ENCODE assay signal across 2 cellular contexts in the genomic region with DNA sequence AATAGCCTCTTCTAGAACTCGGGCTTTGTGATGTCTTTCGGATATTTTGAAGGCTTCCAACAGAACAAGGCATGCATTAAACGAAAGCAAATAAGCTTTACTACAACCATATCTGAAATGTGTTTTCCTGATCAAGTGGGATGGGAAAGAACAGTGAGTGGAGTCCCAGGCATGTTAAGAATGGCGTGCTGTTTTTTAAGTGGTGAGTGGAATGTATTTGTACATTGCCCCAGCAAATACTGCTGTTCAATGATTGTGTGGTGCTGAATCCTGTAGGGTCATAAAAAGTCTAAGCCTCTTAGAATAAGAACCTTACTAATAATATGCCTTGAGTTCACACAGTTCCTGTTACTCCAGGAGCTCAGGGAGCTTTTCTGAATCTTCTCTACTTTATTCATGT.
TF ChIP-seq lines count a peak whose summit lies in the region.

No MANE protein-coding gene starts in this region.

TF ChIP-seq in Ishikawa, 13 proteins besides CTCF, POLR2A, EP300 and RAD21:
- TF ChIP-seq EGR1 (IDR thresholded peaks at IDR 0.05) (no peak), ZBTB7A (IDR thresholded peaks at IDR 0.05; ENCODE audit: low read depth) (no peak), CREB1 (IDR thresholded peaks at IDR 0.05; ENCODE audit: low read depth) (no peak), YY1 (IDR thresholded peaks at IDR 0.05; ENCODE audit: low read depth) (no peak)
- TF ChIP-seq, protein P1, sequence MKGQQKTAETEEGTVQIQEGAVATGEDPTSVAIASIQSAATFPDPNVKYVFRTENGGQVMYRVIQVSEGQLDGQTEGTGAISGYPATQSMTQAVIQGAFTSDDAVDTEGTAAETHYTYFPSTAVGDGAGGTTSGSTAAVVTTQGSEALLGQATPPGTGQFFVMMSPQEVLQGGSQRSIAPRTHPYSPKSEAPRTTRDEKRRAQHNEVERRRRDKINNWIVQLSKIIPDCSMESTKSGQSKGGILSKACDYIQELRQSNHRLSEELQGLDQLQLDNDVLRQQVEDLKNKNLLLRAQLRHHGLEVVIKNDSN (IDR thresholded peaks at IDR 0.05), result no peak
- TF ChIP-seq, protein P2, sequence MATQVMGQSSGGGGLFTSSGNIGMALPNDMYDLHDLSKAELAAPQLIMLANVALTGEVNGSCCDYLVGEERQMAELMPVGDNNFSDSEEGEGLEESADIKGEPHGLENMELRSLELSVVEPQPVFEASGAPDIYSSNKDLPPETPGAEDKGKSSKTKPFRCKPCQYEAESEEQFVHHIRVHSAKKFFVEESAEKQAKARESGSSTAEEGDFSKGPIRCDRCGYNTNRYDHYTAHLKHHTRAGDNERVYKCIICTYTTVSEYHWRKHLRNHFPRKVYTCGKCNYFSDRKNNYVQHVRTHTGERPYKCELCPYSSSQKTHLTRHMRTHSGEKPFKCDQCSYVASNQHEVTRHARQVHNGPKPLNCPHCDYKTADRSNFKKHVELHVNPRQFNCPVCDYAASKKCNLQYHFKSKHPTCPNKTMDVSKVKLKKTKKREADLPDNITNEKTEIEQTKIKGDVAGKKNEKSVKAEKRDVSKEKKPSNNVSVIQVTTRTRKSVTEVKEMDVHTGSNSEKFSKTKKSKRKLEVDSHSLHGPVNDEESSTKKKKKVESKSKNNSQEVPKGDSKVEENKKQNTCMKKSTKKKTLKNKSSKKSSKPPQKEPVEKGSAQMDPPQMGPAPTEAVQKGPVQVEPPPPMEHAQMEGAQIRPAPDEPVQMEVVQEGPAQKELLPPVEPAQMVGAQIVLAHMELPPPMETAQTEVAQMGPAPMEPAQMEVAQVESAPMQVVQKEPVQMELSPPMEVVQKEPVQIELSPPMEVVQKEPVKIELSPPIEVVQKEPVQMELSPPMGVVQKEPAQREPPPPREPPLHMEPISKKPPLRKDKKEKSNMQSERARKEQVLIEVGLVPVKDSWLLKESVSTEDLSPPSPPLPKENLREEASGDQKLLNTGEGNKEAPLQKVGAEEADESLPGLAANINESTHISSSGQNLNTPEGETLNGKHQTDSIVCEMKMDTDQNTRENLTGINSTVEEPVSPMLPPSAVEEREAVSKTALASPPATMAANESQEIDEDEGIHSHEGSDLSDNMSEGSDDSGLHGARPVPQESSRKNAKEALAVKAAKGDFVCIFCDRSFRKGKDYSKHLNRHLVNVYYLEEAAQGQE (IDR thresholded peaks at IDR 0.05; ENCODE audit: low read depth), result peak; percentile 74
- TF ChIP-seq, protein P3, sequence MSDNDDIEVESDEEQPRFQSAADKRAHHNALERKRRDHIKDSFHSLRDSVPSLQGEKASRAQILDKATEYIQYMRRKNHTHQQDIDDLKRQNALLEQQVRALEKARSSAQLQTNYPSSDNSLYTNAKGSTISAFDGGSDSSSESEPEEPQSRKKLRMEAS (IDR thresholded peaks at IDR 0.05), result no peak

TF ChIP-seq in GM12878, 131 proteins besides CTCF, POLR2A, EP300 and RAD21:
- TF ChIP-seq, protein P2 (IDR thresholded peaks at IDR 0.05; ENCODE audit: low read depth, low read length), result peak; percentile 62; the same call in 1 of the 2 replicates
- TF ChIP-seq MEF2B (IDR thresholded peaks at IDR 0.05; ENCODE audit: partially characterized antibody, poor library complexity, severe bottlenecking) (no peak), ASH2L (IDR thresholded peaks at IDR 0.05; ENCODE audit: borderline replicate concordance, low read depth) (no peak)
TF ChIP-seq in GM12878: peak in this region for 1.
